18 cellular contexts compared by ENCODE assay signal in genomic region chr1:195335541-195335940, GRCh38.
"Had no signal": no experiment of that assay in that cellular context is flagged by ENCODE, and none has a peak within 500 bp of the region (broad histone marks: within the 10 kb centered on the region; RNA-seq: fewer than 3 reads in every experiment).

No MANE protein-coding gene starts in this region.

- H3K9me3 Mint-ChIP-seq: activated CD4-positive, alpha-beta memory T cell treated with anti-CD3 and anti-CD28 coated beads, Interleukin-2, amount 10 ng/mL, durations not matched to agents 7 days and 5 days; activated CD4-positive, alpha-beta T cell treated with anti-CD3 and anti-CD28 coated beads, Interleukin-2, amount 10 ng/mL, durations not matched to agents 24 days and 14 days; T-helper 1 cell treated with Interleukin-12 subunit alpha and Interleukin-12 subunit beta and Interleukin-4 antibody, amounts not matched to agents 30 μg/mL and 1 μg/mL, for 36 hours had no signal

- DNase-seq: activated CD4-positive, alpha-beta memory T cell treated with anti-CD3 and anti-CD28 coated beads, Interleukin-2, amount 10 ng/mL, durations not matched to agents 7 days and 5 days; activated CD4-positive, alpha-beta T cell treated with anti-CD3 and anti-CD28 coated beads, Interleukin-2, amount 10 ng/mL, durations not matched to agents 24 days and 14 days; colonic mucosa; dorsolateral prefrontal cortex; heart left ventricle; ovary; right lobe of liver; stimulated activated CD4-positive, alpha-beta T cell treated with anti-CD3 and anti-CD28 coated beads, Interleukin-1b, Interleukin-23, amount 100 ng/mL, for 48 hours; stomach; transverse colon; uterus had no signal

- H3K36me3 ChIP-seq: colonic mucosa, esophagus muscularis mucosa, heart left ventricle, ovary, right lobe of liver, stomach, suprapubic skin, transverse colon, uterus had no signal

- H3K4me3 ChIP-seq: colonic mucosa, dorsolateral prefrontal cortex, esophagus muscularis mucosa, heart left ventricle, ovary, right lobe of liver, skin epidermis, stomach, suprapubic skin, transverse colon, uterus had no signal

- H3K4me1 Mint-ChIP-seq: activated CD4-positive, alpha-beta memory T cell treated with anti-CD3 and anti-CD28 coated beads, Interleukin-2, amount 10 ng/mL, durations not matched to agents 7 days and 5 days; activated CD4-positive, alpha-beta T cell treated with anti-CD3 and anti-CD28 coated beads, Interleukin-2, amount 10 ng/mL, durations not matched to agents 24 days and 14 days had no signal

- H3K27ac Mint-ChIP-seq: activated CD4-positive, alpha-beta memory T cell treated with anti-CD3 and anti-CD28 coated beads, Interleukin-2, amount 10 ng/mL, durations not matched to agents 7 days and 5 days; activated CD4-positive, alpha-beta T cell treated with anti-CD3 and anti-CD28 coated beads, Interleukin-2, amount 10 ng/mL, durations not matched to agents 24 days and 14 days; activated naive CD4-positive, alpha-beta T cell treated with anti-CD3 and anti-CD28 coated beads, Interleukin-2, amount 50 U/mL, for 72 hours; natural killer cell treated with Interleukin-12 subunit alpha and Interleukin-12 subunit beta and Interleukin-15 and Interleukin-18, amount 100 ng/mL, for 72 hours; T-helper 1 cell treated with Interleukin-12 subunit alpha and Interleukin-12 subunit beta and Interleukin-4 antibody, amounts not matched to agents 30 μg/mL and 1 μg/mL, for 36 hours had no signal

- H3K27me3 Mint-ChIP-seq: activated CD4-positive, alpha-beta memory T cell treated with anti-CD3 and anti-CD28 coated beads, Interleukin-2, amount 10 ng/mL, durations not matched to agents 7 days and 5 days; activated CD4-positive, alpha-beta T cell treated with anti-CD3 and anti-CD28 coated beads, Interleukin-2, amount 10 ng/mL, durations not matched to agents 24 days and 14 days; natural killer cell treated with Interleukin-12 subunit alpha and Interleukin-12 subunit beta and Interleukin-15 and Interleukin-18, amount 100 ng/mL, for 72 hours had no signal

- H3K27me3 ChIP-seq: colonic mucosa, dorsolateral prefrontal cortex, esophagus muscularis mucosa, heart left ventricle, ovary, right lobe of liver, stomach, suprapubic skin, transverse colon, uterus had no signal

- H3K4me3 Mint-ChIP-seq: activated CD4-positive, alpha-beta memory T cell treated with anti-CD3 and anti-CD28 coated beads, Interleukin-2, amount 10 ng/mL, durations not matched to agents 7 days and 5 days; activated CD4-positive, alpha-beta T cell treated with anti-CD3 and anti-CD28 coated beads, Interleukin-2, amount 10 ng/mL, durations not matched to agents 24 days and 14 days; natural killer cell treated with Interleukin-12 subunit alpha and Interleukin-12 subunit beta and Interleukin-15 and Interleukin-18, amount 100 ng/mL, for 72 hours; T-helper 1 cell treated with Interleukin-12 subunit alpha and Interleukin-12 subunit beta and Interleukin-4 antibody, amounts not matched to agents 30 μg/mL and 1 μg/mL, for 36 hours had no signal

- H3K9me3 ChIP-seq: colonic mucosa, esophagus muscularis mucosa, heart left ventricle, ovary, right lobe of liver, stomach, suprapubic skin, transverse colon, uterus had no signal

- FAIRE-seq: bronchial epithelial cell had no signal

- H3K4me1 ChIP-seq: colonic mucosa, esophagus muscularis mucosa, heart left ventricle, right lobe of liver, stomach, suprapubic skin, transverse colon, uterus had no signal

- H3K27ac ChIP-seq: colonic mucosa, dorsolateral prefrontal cortex, esophagus muscularis mucosa, heart left ventricle, ovary, right lobe of liver, skin epidermis, stomach, suprapubic skin, transverse colon, uterus had no signal

- H3K36me3 Mint-ChIP-seq: activated naive CD4-positive, alpha-beta T cell treated with anti-CD3 and anti-CD28 coated beads, Interleukin-2, amount 50 U/mL, for 72 hours; natural killer cell treated with Interleukin-12 subunit alpha and Interleukin-12 subunit beta and Interleukin-15 and Interleukin-18, amount 100 ng/mL, for 72 hours had no signal
